9 cellular contexts compared by ENCODE assay signal in the genomic region with DNA sequence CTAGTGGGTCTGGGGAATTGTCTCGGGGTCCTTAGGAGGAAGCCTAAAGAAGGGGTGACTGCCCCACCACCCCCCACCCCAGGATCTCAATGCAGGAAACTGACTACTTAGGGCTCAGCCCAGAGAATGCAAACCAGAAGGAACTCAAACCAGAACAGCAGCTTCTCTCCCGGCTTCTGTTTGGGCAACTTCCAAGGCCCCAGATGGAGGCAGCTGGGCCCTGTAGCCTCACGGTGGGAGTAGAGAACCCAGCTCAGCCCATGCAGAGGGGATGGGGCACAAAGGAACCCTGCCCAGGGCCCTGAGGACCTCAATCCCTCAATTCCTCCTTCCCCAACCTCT. TPM values are rescaled to one million over a fixed set of nuclear protein-coding genes. Genes with fewer than 3 reads are reported as not detected.
DNase-seq lines count a peak whose midpoint lies in the region; ATAC-seq and TF ChIP-seq lines count a peak whose summit lies in the region.
"Had no signal": no experiment of that assay in that cellular context is flagged by ENCODE, and none has a peak within 500 bp of the region (broad histone marks: within the 10 kb centered on the region; RNA-seq: fewer than 3 reads in every experiment).

No MANE protein-coding gene starts in this region.

- TF ChIP-seq CTCF in Caco-2 (IDR thresholded peaks at IDR 0.05; ENCODE audit: insufficient read depth in 1 of 2, low read depth in 1 of 2, low read length in 1 of 2, severe bottlenecking in 1 of 2, unreplicated experiment in 1 of 2) (no peak), prostate gland (IDR thresholded peaks at IDR 0.05) (no peak)

- peaks cover 13% of the 10 kb centered on the region for H3K4me1 Mint-ChIP-seq in Caco-2 (ENCODE audit: low read depth, unreplicated experiment)
- H3K4me1 Mint-ChIP-seq in dendritic cell treated with granulocyte-macrophage colony-stimulating factor and Interleukin-4, amounts not matched to agents 40 ng/mL and 50 ng/mL, for 4 days (ENCODE audit: low read depth) = peaks cover 53% of the 10 kb centered on the region

- H3K4me3 ChIP-seq in Caco-2 (ENCODE audit: low read depth, low read length) (no peak overlapping the region), prostate gland (no peak overlapping the region)

- H3K27ac Mint-ChIP-seq in Caco-2 (ENCODE audit: unreplicated experiment) = peak overlapping the region; percentile 34
- peak overlapping the region; percentile 79 for H3K27ac Mint-ChIP-seq in dendritic cell treated with granulocyte-macrophage colony-stimulating factor and Interleukin-4, amounts not matched to agents 40 ng/mL and 50 ng/mL, for 4 days

- H3K36me3 Mint-ChIP-seq in Caco-2 (ENCODE audit: insufficient read depth, unreplicated experiment) = peaks cover 10% of the 10 kb centered on the region
- H3K36me3 Mint-ChIP-seq in dendritic cell treated with granulocyte-macrophage colony-stimulating factor and Interleukin-4, amounts not matched to agents 40 ng/mL and 50 ng/mL, for 4 days (ENCODE audit: low read depth) = peaks cover 48% of the 10 kb centered on the region

- DNase-seq in Caco-2 = no peak
- DNase-seq in MV-4-11 (lab: John Stamatoyannopoulos, UW) = peak; percentile 55
- no peak for DNase-seq in prostate gland (ENCODE audit: low spot score)
- no peak for DNase-seq in activated gamma-delta T cell (lab: John Stamatoyannopoulos, UW)
- no peak for DNase-seq in HuH-7 (ENCODE audit: low spot score)
- no peak for DNase-seq in DMS153 treated with DMSO at 0.1 percent for 48 hours (lab: John Stamatoyannopoulos, UW; ENCODE audit: unreplicated experiment)
- DNase-seq: midbrain had no signal

- H3K27me3 Mint-ChIP-seq in Caco-2 (ENCODE audit: insufficient read depth, unreplicated experiment) = no peaks in the 10 kb centered on the region
- no peaks in the 10 kb centered on the region for H3K27me3 Mint-ChIP-seq in dendritic cell treated with granulocyte-macrophage colony-stimulating factor and Interleukin-4, amounts not matched to agents 40 ng/mL and 50 ng/mL, for 4 days

- TF ChIP-seq POLR2A in prostate gland (IDR thresholded peaks at IDR 0.05) = no peak

- ATAC-seq in GM21825 (IDR thresholded peaks at IDR 0.05; ENCODE audit: unreplicated experiment) = no peak

- H3K36me3 ChIP-seq in Caco-2 (ENCODE audit: control insufficient read depth, insufficient read depth, low read length) (no peaks in the 10 kb centered on the region), prostate gland (no peaks in the 10 kb centered on the region)

- POLR2A ChIA-PET in Caco-2 (lab: Charles Lee) = no interaction called here

- BruUV-seq in Caco-2 (replicated peaks; lab: Mats Ljungman, UMichigan) = no TSS peak

- intact Hi-C loops in Caco-2 (cut with micrococcal nuclease; ENCODE audit: unreplicated experiment) (no loop called here), prostate gland (cut with DNase I) (no loop called here)
- intact Hi-C loops in dendritic cell treated with granulocyte-macrophage colony-stimulating factor and Interleukin-4, amounts not matched to agents 40 ng/mL and 50 ng/mL, for 4 days (cut with micrococcal nuclease) = no loop called here

- H3K9me3 Mint-ChIP-seq in Caco-2 (ENCODE audit: unreplicated experiment) = no peaks in the 10 kb centered on the region
- no peaks in the 10 kb centered on the region for H3K9me3 Mint-ChIP-seq in dendritic cell treated with granulocyte-macrophage colony-stimulating factor and Interleukin-4, amounts not matched to agents 40 ng/mL and 50 ng/mL, for 4 days

- H3K4me3 Mint-ChIP-seq in Caco-2 (ENCODE audit: unreplicated experiment) = no peak overlapping the region
- H3K4me3 Mint-ChIP-seq in dendritic cell treated with granulocyte-macrophage colony-stimulating factor and Interleukin-4, amounts not matched to agents 40 ng/mL and 50 ng/mL, for 4 days = peak overlapping the region; percentile 83

- CTCF ChIA-PET in Caco-2 (lab: Charles Lee) = interaction anchor here (0.6 kb wide), 1 partner anchor 89 kb away, joined by 4 read pairs; no protein-coding TSS in a partner anchor

- peaks cover 8% of the 10 kb centered on the region for H3K4me1 ChIP-seq in Caco-2
- peaks cover 6% of the 10 kb centered on the region for H3K4me1 ChIP-seq in prostate gland (replicated peaks)

- no peaks in the 10 kb centered on the region for H3K9me3 ChIP-seq in Caco-2
- no peaks in the 10 kb centered on the region for H3K9me3 ChIP-seq in prostate gland

- 21% methylated on average over 3 of the region's 3 CpGs for WGBS in prostate gland

- peak overlapping the region; percentile 57 to 58 for H3K27ac ChIP-seq in prostate gland

- no peaks in the 10 kb centered on the region for H3K27me3 ChIP-seq in Caco-2 (replicated peaks; ENCODE audit: control insufficient read depth, insufficient read depth, low read length)
- no peaks in the 10 kb centered on the region for H3K27me3 ChIP-seq in prostate gland (replicated peaks; ENCODE audit: insufficient read depth)

RNA-seq across cellular contexts. Expression of a gene that starts 2.3 kb away (rescaled TPM):
- total RNA-seq in Caco-2 (2022) (24.8 and 34.8 TPM in 2 replicates), prostate gland (10 to 100 TPM; 16.3 to 42.2 TPM)

RNA-seq across cellular contexts. Expression of a gene that starts 35.6 kb away (rescaled TPM):
- total RNA-seq in Caco-2 (2022) (118 and 126 TPM in 2 replicates), prostate gland (100 to 1,000 TPM in 1 of 2 donors, 10 to 100 TPM in 1; 64.9 to 121 TPM)

RNA-seq across cellular contexts. Expression of a gene that starts 49.6 kb away (rescaled TPM):
- 102 and 105 TPM in 2 replicates for total RNA-seq in Caco-2 (2022)
- total RNA-seq in prostate gland = 100 to 1,000 TPM in 1 of 2 donors, 10 to 100 TPM in 1; 54.3 to 255 TPM
